ENCODE assay signal across 17 cellular contexts in genomic region chr5:122858451-122858850, GRCh38. TPM values are rescaled to one million over a fixed set of nuclear protein-coding genes. Genes with fewer than 3 reads are reported as not detected.
DNase-seq lines count a peak whose midpoint lies in the region; ATAC-seq, FAIRE-seq and TF ChIP-seq lines count a peak whose summit lies in the region.
"Had no signal": no experiment of that assay in that cellular context is flagged by ENCODE, and none has a peak within 500 bp of the region (broad histone marks: within the 10 kb centered on the region; RNA-seq: fewer than 3 reads in every experiment).

No MANE protein-coding gene starts in this region.

- intact Hi-C loops in K562 (cut with micrococcal nuclease) (no loop called here), left colon (cut with DNase I, micrococcal nuclease) (no loop called here), kidney (cut with DNase I) (no loop called here)

- TF ChIP-seq EP300 in K562 (IDR thresholded peaks at IDR 0.05; ENCODE audit: low read length): no peak

- H3K36me3 ChIP-seq in K562 (ENCODE audit: control insufficient read depth, insufficient read depth, low read length) (no peaks in the 10 kb centered on the region), kidney (ENCODE audit: control insufficient read depth in 1 of 2, insufficient read depth in 2 of 2, low read length in 2 of 2) (no peaks in the 10 kb centered on the region)
- H3K36me3 ChIP-seq: neutrophil had no signal

- CTCF ChIA-PET in K562 (lab: Yijun Ruan, JAX; ENCODE audit: low intra/inter-chr PET ratio): no interaction called here
- CTCF ChIA-PET in GM10248 (lab: Yijun Ruan, JAX): interaction anchor here (1.2 to 1.5 kb wide), 4 partner anchors 19 to 184 kb away, joined by 3 to 6 read pairs (median 3); no protein-coding TSS in a partner anchor

- no peak overlapping the region for H3K27ac ChIP-seq in K562 (ENCODE audit: extremely low read depth, low read depth, low read length)
- H3K27ac ChIP-seq in kidney (ENCODE audit: low read depth in 2 of 2, low read length in 2 of 2): no peak overlapping the region
- H3K27ac ChIP-seq: ascending aorta, KMS-11, neutrophil had no signal

- no peaks in the 10 kb centered on the region for H3K9me1 ChIP-seq in K562 (ENCODE audit: control insufficient read depth, insufficient read depth, low read length)

- H3K27me3 ChIP-seq in K562 (ENCODE audit: control insufficient read depth in 2 of 2, insufficient read depth in 2 of 2, low read length in 2 of 2): no peaks in the 10 kb centered on the region
- H3K27me3 ChIP-seq: ascending aorta, neutrophil had no signal

- H2AFZ ChIP-seq in K562 (ENCODE audit: low read depth, low read length): no peak overlapping the region

- POLR2A ChIA-PET in K562 (lab: Yijun Ruan, JAX) (no interaction called here), GM10248 (lab: Yijun Ruan, JAX) (no interaction called here)

- no peaks in the 10 kb centered on the region for H3K79me2 ChIP-seq in K562 (ENCODE audit: control insufficient read depth, insufficient read depth, low read length)

- no peaks in the 10 kb centered on the region for H4K20me1 ChIP-seq in K562 (replicated peaks; ENCODE audit: control insufficient read depth, insufficient read depth, low read length)

- DNase-seq in DMS153 treated with DMSO at 0.1 percent for 48 hours (lab: John Stamatoyannopoulos, UW; ENCODE audit: unreplicated experiment): peak; percentile 15
- DNase-seq in DMS153 (lab: John Stamatoyannopoulos, UW): no peak
- DNase-seq in NCI-H2029 treated with DMSO at 0.1 percent for 48 hours (lab: John Stamatoyannopoulos, UW): peak; percentile 27
- DNase-seq in K562 (ENCODE audit: extremely low read depth in 1 of 4, low spot score in 3 of 4): no peak
- no peak for DNase-seq in left colon
- DNase-seq in GM10248 (ENCODE audit: extremely low spot score): no peak
- DNase-seq in RCC 7860 (ENCODE audit: low spot score): no peak
- no peak for DNase-seq in kidney
- DNase-seq: 8988T; activated CD8-positive, alpha-beta T cell treated with anti-CD3 and anti-CD28 coated beads, Interleukin-2, amount 10 ng/mL, durations not matched to agents 7 days and 5 days; CD4-positive, CD25-positive, alpha-beta regulatory T cell; H9; NCI-H1694; stimulated activated naive B cell treated with anti-CD40 and anti-IgM and Interleukin-4, amounts not matched to agents 10 μg/mL and 1 μg/mL and 100 μg/mL, for 72 hours had no signal

- H3K4me3 ChIP-seq in K562 (no peak overlapping the region), kidney (ENCODE audit: low read length in 2 of 2) (no peak overlapping the region)
- H3K4me3 ChIP-seq: ascending aorta had no signal

- H3K4me2 ChIP-seq in K562 (ENCODE audit: insufficient read depth, low read length): no peak overlapping the region
- H3K4me2 ChIP-seq: KMS-11 had no signal

- no peak for TF ChIP-seq RAD21 in K562 (CRISPR knock-in tag; conservative IDR thresholded peaks at IDR 0.05 in 1 of 2, IDR thresholded peaks at IDR 0.05 in 1 of 2)

- ATAC-seq in K562 (no peak), left colon (peak; percentile 100)
- ATAC-seq: activated CD8-positive, alpha-beta T cell treated with anti-CD3 and anti-CD28 coated beads, Interleukin-2, amount 10 ng/mL, durations not matched to agents 7 days and 5 days; stimulated activated naive B cell treated with anti-CD40 and anti-IgM and Interleukin-4, amounts not matched to agents 10 μg/mL and 1 μg/mL and 100 μg/mL, for 72 hours had no signal

- H3K4me1 ChIP-seq in K562 (replicated peaks in 1 of 2; ENCODE audit: control insufficient read depth in 2 of 2, insufficient read depth in 2 of 2, low read length in 2 of 2) (peaks cover 7 to 8% of the 10 kb centered on the region in 2 experiments; a peak in 3 of 5 replicates), kidney (ENCODE audit: control insufficient read depth in 1 of 2, insufficient read depth in 1 of 2, low read depth in 1 of 2, low read length in 2 of 2) (peaks cover 0 to 2% of the 10 kb centered on the region in 2 donors)
- H3K4me1 ChIP-seq: ascending aorta had no signal

- FAIRE-seq in K562 (lab: Jason Lieb, UNC) (no peak), RCC 7860 (lab: Jason Lieb, UNC) (no peak), kidney (lab: Jason Lieb, UNC) (no peak)

- in situ Hi-C loops in K562 (cut with MboI): no loop called here

- no peak for TF ChIP-seq POLR2A in K562 (conservative IDR thresholded peaks at IDR 0.05)

- no TSS peak for BruUV-seq in K562 (replicated peaks; lab: Mats Ljungman, UMichigan)

- WGBS in K562 (ENCODE audit: insufficient coverage, low coverage, missing lambda C conversion rate): 45% methylated on average over 1 of the region's 1 CpG

- H3K9ac ChIP-seq in K562 (ENCODE audit: insufficient read depth in 1 of 2, low read depth in 2 of 2, low read length in 2 of 2) (no peak overlapping the region), kidney (ENCODE audit: low read length in 2 of 2) (no peak overlapping the region)
- H3K9ac ChIP-seq: KMS-11 had no signal

- H3K9me3 ChIP-seq in K562 (replicated peaks; ENCODE audit: control insufficient read depth, insufficient read depth, low read depth, low read length): no peaks in the 10 kb centered on the region
- H3K9me3 ChIP-seq in kidney (ENCODE audit: control insufficient read depth in 1 of 2, low read length in 2 of 2): no peaks in the 10 kb centered on the region
- H3K9me3 ChIP-seq: ascending aorta, neutrophil had no signal

- no peak for TF ChIP-seq CTCF in K562 (IDR thresholded peaks at IDR 0.05 in 2 of 3, conservative IDR thresholded peaks at IDR 0.05 in 1 of 3; ENCODE audit: insufficient read depth in 2 of 3, low read depth in 1 of 3, low read length in 3 of 3)
- no peak for TF ChIP-seq CTCF in GM10248 (IDR thresholded peaks at IDR 0.05; ENCODE audit: control extremely low read depth, extremely low read depth, low read depth, missing control alignments)
- TF ChIP-seq CTCF in kidney (IDR thresholded peaks at IDR 0.05; ENCODE audit: borderline replicate concordance, extremely low read depth, insufficient read depth): no peak

TF ChIP-seq in K562, 482 proteins besides CTCF, POLR2A, EP300 and RAD21:
- TF ChIP-seq NFIC (IDR thresholded peaks at IDR 0.05): peak; percentile 83
- TF ChIP-seq RUNX1 (IDR thresholded peaks at IDR 0.05; ENCODE audit: low read depth): no peak
- 0 out of 2 replicates have a peak, but pooled peaks have one; percentile 16 for TF ChIP-seq SOX6 (IDR thresholded peaks at IDR 0.05)
- TF ChIP-seq FOXP1 (CRISPR knock-in tag; IDR thresholded peaks at IDR 0.05): no peak
- TF ChIP-seq ZNF354B (CRISPR knock-in tag; IDR thresholded peaks at IDR 0.05): no peak
- TF ChIP-seq SMARCE1 (IDR thresholded peaks at IDR 0.05): no peak
- TF ChIP-seq CCNT2 (IDR thresholded peaks at IDR 0.05; ENCODE audit: borderline replicate concordance, extremely low read depth, insufficient read length, low read depth, low read length): no peak
- no peak for TF ChIP-seq PTRF (tag; IDR thresholded peaks at IDR 0.05)
- TF ChIP-seq RBBP5 (IDR thresholded peaks at IDR 0.05; ENCODE audit: borderline replicate concordance, insufficient read depth, low read length, poor library complexity, severe bottlenecking): no peak

RNA-seq across cellular contexts. Expression of gene SNX24, which starts 13.0 kb away (rescaled TPM):
- 2.5 and 4.8 TPM in 2 replicates for total RNA-seq in K562 (2011; cell fraction: chromatin; rRNA removed; ENCODE audit: low replicate concordance)
- total RNA-seq in K562 (2011; cell fraction: nucleolus; rRNA removed): 1.1 and 1.7 TPM in 2 replicates
- 2.3 and 3.9 TPM in 2 replicates for total RNA-seq in K562 (2011; cell fraction: nucleoplasm; rRNA removed)
- total RNA-seq in K562 (2014; rRNA removed): 4.9 and 6.8 TPM in 2 replicates
- 8.6 and 9.2 TPM in 2 replicates for total RNA-seq in K562 (2014; rRNA removed; fragmentation: Illumina TruSeq; extraction: Trizol)
- 8.9 and 10.1 TPM in 2 replicates for total RNA-seq in K562 (2015; rRNA removed; fragmentation: Illumina TruSeq; extraction: Trizol)
- 5.8 and 6.4 TPM in 2 replicates for total RNA-seq in K562 (2021)
- 4.3 and 5.3 TPM in 2 replicates for polyA plus RNA-seq in K562 (2011; rRNA removed)
- polyA plus RNA-seq in K562 (2011; cell fraction: cytosol; rRNA removed): 2.7 and 4.1 TPM in 2 replicates
- 3.3 and 4.3 TPM in 2 replicates for polyA plus RNA-seq in K562 (2011; cell fraction: nucleus; rRNA removed)
- polyA plus RNA-seq in K562 (2012): 8.9 and 13.9 TPM in 2 replicates
- 9.7 and 9.9 TPM in 2 replicates for polyA plus RNA-seq in K562 (2014; fragmentation: Illumina TruSeq; extraction: Trizol)
- 1 to 10 TPM; 7.9 to 8.6 TPM for polyA plus RNA-seq in K562 (2014; fragmentation: Nextera tagmentation; extraction: Ambion mirVana)
- 7.3 and 10.0 TPM in 2 replicates for polyA plus RNA-seq in K562 (2014; rRNA removed)
- 3.8 and 5.8 TPM in 2 replicates for polyA minus RNA-seq in K562 (2011; rRNA and poly(A)+ RNA removed)
- polyA minus RNA-seq in K562 (2011; cell fraction: cytosol; rRNA and poly(A)+ RNA removed): 0.86 and 1.5 TPM in 2 replicates
- 0.94 and 2.1 TPM in 2 replicates for polyA minus RNA-seq in K562 (2011; cell fraction: nucleus; rRNA and poly(A)+ RNA removed)
- total RNA-seq in left colon: 10 to 100 TPM; 20.8 to 21.7 TPM
- 23.8 TPM for total RNA-seq in kidney
- polyA plus RNA-seq in kidney (ENCODE audit: insufficient read depth, low read depth, low replicate concordance): 27.0 TPM

Comparison
In these comparisons a context has a peak if more than half of its experiments do, and no peak if none do; other contexts are left out.
1. DNase-seq: peak in DMS153 treated with DMSO at 0.1 percent for 48 hours (single experiment) and NCI-H2029 treated with DMSO at 0.1 percent for 48 hours (single experiment); none in DMS153 (single experiment), K562 (0 of 4), left colon (0 of 2), GM10248 (single experiment), RCC 7860 (single experiment) and kidney (single experiment).